Comparison of ENCODE assay signal across 8 cellular contexts in genomic region chr17:57255776-57256681, GRCh38. TPM values are rescaled to one million over a fixed set of nuclear protein-coding genes. Genes with fewer than 3 reads are reported as not detected.
DNase-seq lines count a peak whose midpoint lies in the region; ATAC-seq, FAIRE-seq and TF ChIP-seq lines count a peak whose summit lies in the region.

TSS of gene MSI2 (plus strand) at chr17:57256523. CDS start at chr17:57256743, 220 bp downstream.

- H3K36me3 ChIP-seq in ascending aorta (no peaks in the 10 kb centered on the region), right atrium auricular region (no peaks in the 10 kb centered on the region)

- H3K27me3 ChIP-seq in ascending aorta (no peaks in the 10 kb centered on the region), right atrium auricular region (no peaks in the 10 kb centered on the region)

- FAIRE-seq in urothelium cell line (lab: Jason Lieb, UNC): peak; percentile 42

- CTCF ChIA-PET in GM10248 (lab: Yijun Ruan, JAX): interaction anchor here (3.2 to 5.0 kb wide), 2 partner anchors 13 kb away, joined by 28 to 70 read pairs; no protein-coding TSS in a partner anchor

- POLR2A ChIA-PET in GM10248 (lab: Yijun Ruan, JAX): interaction anchor here (0.6 to 1.1 kb wide), 4 partner anchors 17 to 256 kb away, joined by 3 to 14 read pairs (median 3); no protein-coding TSS in a partner anchor

- DNase-seq in GM10248 (ENCODE audit: extremely low spot score) (peak; percentile 84), NCI-H1105 treated with DMSO at 0.1 percent for 48 hours (lab: John Stamatoyannopoulos, UW) (peak; percentile 51), T-helper 22 cell (ENCODE audit: low read depth) (peak; percentile 92), ascending aorta (ENCODE audit: low spot score in 2 of 2) (peak; percentile 75 to 97), right atrium auricular region (ENCODE audit: low spot score) (peak; percentile 93), pulmonary artery endothelial cell (ENCODE audit: low read depth, low spot score) (peak; percentile 43), urothelium cell line (ENCODE audit: low spot score) (peak; percentile 88)

- H3K9me3 ChIP-seq in ascending aorta (peaks cover 0 to 5% of the 10 kb centered on the region in 2 donors), right atrium auricular region (peaks cover 0 to 4% of the 10 kb centered on the region in 2 donors)

- peak; percentile 57 for ATAC-seq in HG02623 (IDR thresholded peaks at IDR 0.05; ENCODE audit: unreplicated experiment)

- H3K27ac ChIP-seq in ascending aorta: peak within 1 kb of the TSS; percentile 97 to 99
- H3K27ac ChIP-seq in right atrium auricular region: peak within 1 kb of the TSS; percentile 98

- intact Hi-C loops in ascending aorta (cut with DNase I): loop anchor here (1.0 to 5.0 kb wide), 8 partner anchors 101 to 1974 kb away; partner anchors contain the start of genes DYNLL2, MRPS23 and SRSF1

- TF ChIP-seq CTCF in GM10248 (IDR thresholded peaks at IDR 0.05; ENCODE audit: control extremely low read depth, extremely low read depth, low read depth, missing control alignments): no peak
- no peak for TF ChIP-seq CTCF in ascending aorta (IDR thresholded peaks at IDR 0.05)
- TF ChIP-seq CTCF in right atrium auricular region (IDR thresholded peaks at IDR 0.05): no peak

- H3K4me3 ChIP-seq in ascending aorta (peak within 1 kb of the TSS; percentile 92 to 93), right atrium auricular region (peak within 1 kb of the TSS; percentile 92 to 97)

- H3K4me1 ChIP-seq in ascending aorta (peaks cover 5% of the 10 kb centered on the region in 2 donors), right atrium auricular region (peaks cover 0 to 31% of the 10 kb centered on the region in 2 donors)

RNA-seq across cellular contexts. Expression of gene MSI2, which starts in this region (rescaled TPM):
- total RNA-seq in ascending aorta: 11.7 TPM
- 10 to 100 TPM; 30.1 to 41.1 TPM for total RNA-seq in right atrium auricular region
- 22.8 and 29.8 TPM in 2 replicates for total RNA-seq in pulmonary artery endothelial cell

Comparison
In these comparisons a context has a peak if more than half of its experiments do, and no peak if none do; other contexts are left out.
1. Peak in every context shown above with its lines: DNase-seq, ATAC-seq, H3K4me3 ChIP-seq and H3K27ac ChIP-seq.
2. DNase-seq: peak in every context shown above with its lines; median percentile 93 in right atrium auricular region; 92 in T-helper 22 cell; 88 in urothelium cell line; 86 in ascending aorta; 84 in GM10248; 51 in NCI-H1105 treated with DMSO at 0.1 percent for 48 hours; 43 in pulmonary artery endothelial cell.